ENCODE assay signal across 22 cellular contexts in genomic region chr20:33000802-33001466, GRCh38. TPM values are rescaled to one million over a fixed set of nuclear protein-coding genes. Genes with fewer than 3 reads are reported as not detected.
DNase-seq lines count a peak whose midpoint lies in the region; ATAC-seq and TF ChIP-seq lines count a peak whose summit lies in the region.
"Had no signal": no experiment of that assay in that cellular context is flagged by ENCODE, and none has a peak within 500 bp of the region (broad histone marks: within the 10 kb centered on the region; RNA-seq: fewer than 3 reads in every experiment).

No MANE protein-coding gene starts in this region.

- intact Hi-C loops in spleen (cut with DNase I; ENCODE audit: low total_unique reads): no loop called here

- TF ChIP-seq POLR2A in spleen (IDR thresholded peaks at IDR 0.05): no peak

- H3K4me1 ChIP-seq in RWPE2 (ENCODE audit: insufficient read depth, poor library complexity, severe bottlenecking) (no peaks in the 10 kb centered on the region), spleen (peaks cover 0 to 10% (median 6%) of the 10 kb centered on the region in 6 donors)
- H3K4me1 ChIP-seq: Caco-2 had no signal

- no peak overlapping the region for H3K4me3 Mint-ChIP-seq in activated CD4-positive, alpha-beta T cell treated with anti-CD3 and anti-CD28 coated beads, Interleukin-2, amount 10 ng/mL, durations not matched to agents 7 days and 5 days
- H3K4me3 Mint-ChIP-seq: CD4-positive, alpha-beta T cell; IgD-negative memory B cell had no signal

- 64 to 82% (median 78%) methylated on average over 9 of the region's 9 CpGs for WGBS in spleen, 5 donors

- no peak for DNase-seq in activated CD4-positive, alpha-beta T cell treated with anti-CD3 and anti-CD28 coated beads, Interleukin-2, amount 10 ng/mL, durations not matched to agents 7 days and 5 days
- no peak for DNase-seq in activated CD4-positive, alpha-beta T cell treated with anti-CD3 and anti-CD28 coated beads, Interleukin-2, amount 50 U/mL, for 4 hours
- DNase-seq in RWPE2 (ENCODE audit: low spot score) (peak; percentile 72), islet precursor cell (peak; percentile 68), spleen (peak; percentile 62), GM03348 (ENCODE audit: low spot score) (no peak), ecto neural progenitor cell (ENCODE audit: low spot score) (no peak)
- DNase-seq: 8988T; Caco-2; CD4-positive, alpha-beta T cell; GDM1; HCEC 1CT; NCI-H1092 treated with DMSO at 0.1 percent for 48 hours; NCI-H146; NCI-H2029 treated with DMSO at 0.1 percent for 48 hours; NCI-H510A; NCI-H774; OCI-M1; SIG-M5 had no signal

- no peak for ATAC-seq in RWPE2 (ENCODE audit: low read depth)
- ATAC-seq in HG02588 (IDR thresholded peaks at IDR 0.05; ENCODE audit: unreplicated experiment): no peak

- H3K36me3 ChIP-seq in RWPE2 (ENCODE audit: low read depth): no peaks in the 10 kb centered on the region
- H3K36me3 ChIP-seq in spleen: no peaks in the 10 kb centered on the region

- peaks cover 2% of the 10 kb centered on the region for H3K27me3 Mint-ChIP-seq in activated CD4-positive, alpha-beta T cell treated with anti-CD3 and anti-CD28 coated beads, Interleukin-2, amount 10 ng/mL, durations not matched to agents 7 days and 5 days
- H3K27me3 Mint-ChIP-seq: CD4-positive, alpha-beta T cell; IgD-negative memory B cell had no signal

- H3K4me3 ChIP-seq in RWPE2 (ENCODE audit: severe bottlenecking) (no peak overlapping the region), spleen (no peak overlapping the region)

- H3K36me3 Mint-ChIP-seq in activated CD4-positive, alpha-beta T cell treated with anti-CD3 and anti-CD28 coated beads, Interleukin-2, amount 10 ng/mL, durations not matched to agents 7 days and 5 days (ENCODE audit: low read depth): peaks cover 2% of the 10 kb centered on the region

- TF ChIP-seq CTCF in RWPE2 (IDR thresholded peaks at IDR 0.05; ENCODE audit: poor library complexity, severe bottlenecking): no peak
- no peak for TF ChIP-seq CTCF in spleen (IDR thresholded peaks at IDR 0.05 in 8 of 11, conservative IDR thresholded peaks at IDR 0.05 in 3 of 11)

- H3K9me3 Mint-ChIP-seq in activated CD4-positive, alpha-beta T cell treated with anti-CD3 and anti-CD28 coated beads, Interleukin-2, amount 10 ng/mL, durations not matched to agents 7 days and 5 days: peaks cover 17% of the 10 kb centered on the region

- H3K27me3 ChIP-seq in RWPE2 (ENCODE audit: insufficient read depth, poor library complexity, severe bottlenecking): no peaks in the 10 kb centered on the region
- H3K27me3 ChIP-seq in spleen (replicated peaks in 1 of 7): no peaks in the 10 kb centered on the region

- H3K27ac ChIP-seq in RWPE2 (ENCODE audit: poor library complexity, severe bottlenecking) (no peak overlapping the region), spleen (no peak overlapping the region)

- H3K27ac Mint-ChIP-seq in activated CD4-positive, alpha-beta T cell treated with anti-CD3 and anti-CD28 coated beads, Interleukin-2, amount 10 ng/mL, durations not matched to agents 7 days and 5 days: peak overlapping the region; percentile 9
- H3K27ac Mint-ChIP-seq: CD4-positive, alpha-beta T cell had no signal

- CTCF ChIA-PET in activated CD4-positive, alpha-beta T cell treated with anti-CD3 and anti-CD28 coated beads, Interleukin-2, amount 10 ng/mL, durations not matched to agents 7 days and 5 days (lab: Charles Lee): interaction anchor here (0.6 to 1.3 kb wide), 5 partner anchors 12 to 1642 kb away, joined by 3 read pairs; no protein-coding TSS in a partner anchor

- H3K4me1 Mint-ChIP-seq in activated CD4-positive, alpha-beta T cell treated with anti-CD3 and anti-CD28 coated beads, Interleukin-2, amount 10 ng/mL, durations not matched to agents 7 days and 5 days: peaks cover 17% of the 10 kb centered on the region

- H3K9me3 ChIP-seq in RWPE2 (ENCODE audit: severe bottlenecking) (peaks cover 2% of the 10 kb centered on the region), spleen (peaks cover 0 to 13% (median 8%) of the 10 kb centered on the region in 8 donors)

- POLR2A ChIA-PET in activated CD4-positive, alpha-beta T cell treated with anti-CD3 and anti-CD28 coated beads, Interleukin-2, amount 10 ng/mL, durations not matched to agents 7 days and 5 days (lab: Charles Lee): interaction anchor here (0.6 kb wide), 1 partner anchor 34 kb away, joined by 4 read pairs; no protein-coding TSS in a partner anchor

RNA-seq across cellular contexts. Expression of gene SUN5, which starts 3.3 kb away (rescaled TPM):
- not detected for total RNA-seq in activated CD4-positive, alpha-beta T cell treated with anti-CD3 and anti-CD28 coated beads, Interleukin-2, amount 10 ng/mL, durations not matched to agents 7 days and 5 days
- total RNA-seq in spleen: not detected
- not detected for polyA plus RNA-seq in spleen
- total RNA-seq: Caco-2; CD4-positive, alpha-beta T cell had no signal
- polyA plus RNA-seq: AG04450, IgD-negative memory B cell had no signal

RNA-seq across cellular contexts. Expression of gene BPIFB2, which starts 6.6 kb away (rescaled TPM):
- total RNA-seq in activated CD4-positive, alpha-beta T cell treated with anti-CD3 and anti-CD28 coated beads, Interleukin-2, amount 10 ng/mL, durations not matched to agents 7 days and 5 days: not detected
- total RNA-seq in spleen: not detected
- polyA plus RNA-seq in spleen: not detected
- total RNA-seq: Caco-2; CD4-positive, alpha-beta T cell had no signal
- polyA plus RNA-seq: AG04450, IgD-negative memory B cell had no signal

RNA-seq across cellular contexts. Expression of gene BPIFB6, which starts 30.5 kb away (rescaled TPM):
- total RNA-seq in activated CD4-positive, alpha-beta T cell treated with anti-CD3 and anti-CD28 coated beads, Interleukin-2, amount 10 ng/mL, durations not matched to agents 7 days and 5 days: not detected
- total RNA-seq in spleen: not detected
- polyA plus RNA-seq in spleen: not detected
- total RNA-seq: Caco-2; CD4-positive, alpha-beta T cell had no signal
- polyA plus RNA-seq: AG04450, IgD-negative memory B cell had no signal

RNA-seq across cellular contexts. Expression of gene BPIFB3, which starts 52.8 kb away (rescaled TPM):
- not detected for total RNA-seq in activated CD4-positive, alpha-beta T cell treated with anti-CD3 and anti-CD28 coated beads, Interleukin-2, amount 10 ng/mL, durations not matched to agents 7 days and 5 days
- total RNA-seq in spleen: not detected
- polyA plus RNA-seq in spleen: not detected
- total RNA-seq: Caco-2; CD4-positive, alpha-beta T cell had no signal
- polyA plus RNA-seq: AG04450, IgD-negative memory B cell had no signal

Comparison
In these comparisons a context has a peak if more than half of its experiments do, and no peak if none do; other contexts are left out.
1. DNase-seq: peak in RWPE2 (single experiment), islet precursor cell (single experiment) and spleen (single experiment); none in activated CD4-positive, alpha-beta T cell treated with anti-CD3 and anti-CD28 coated beads, Interleukin-2, amount 10 ng/mL, durations not matched to agents 7 days and 5 days (single experiment), activated CD4-positive, alpha-beta T cell treated with anti-CD3 and anti-CD28 coated beads, Interleukin-2, amount 50 U/mL, for 4 hours (0 of 2), GM03348 (single experiment) and ecto neural progenitor cell (single experiment).